Comparison of ENCODE assay signal across 2 cellular contexts in genomic region chr1:41305576-41306365, GRCh38.
TF ChIP-seq lines count a peak whose summit lies in the region.

No MANE protein-coding gene starts in this region.

TF ChIP-seq in GM23338, 12 proteins besides CTCF, POLR2A, EP300 and RAD21:
- TF ChIP-seq POLR2AphosphoS5 (IDR thresholded peaks at IDR 0.05; ENCODE audit: low read depth) (no peak), ZNF114 (CRISPR knock-in tag; IDR thresholded peaks at IDR 0.05) (no peak), ETS1 (IDR thresholded peaks at IDR 0.05) (no peak), REST (IDR thresholded peaks at IDR 0.05; ENCODE audit: unreplicated experiment) (no peak), EZH2phosphoT487 (IDR thresholded peaks at IDR 0.05; ENCODE audit: unreplicated experiment) (no peak), NANOG (IDR thresholded peaks at IDR 0.05; ENCODE audit: borderline replicate concordance) (no peak), CREB1 (CRISPR knock-in tag; IDR thresholded peaks at IDR 0.05; ENCODE audit: low read depth) (no peak), EZH2 (IDR thresholded peaks at IDR 0.05; ENCODE audit: low read depth, unreplicated experiment) (no peak), ZNF462 (CRISPR knock-in tag; IDR thresholded peaks at IDR 0.05) (no peak), STAT1 (IDR thresholded peaks at IDR 0.05; ENCODE audit: unreplicated experiment) (no peak), JUNB (IDR thresholded peaks at IDR 0.05; ENCODE audit: unreplicated experiment) (no peak), ZNF331 (CRISPR knock-in tag; IDR thresholded peaks at IDR 0.05; ENCODE audit: low read depth) (no peak)
TF ChIP-seq in GM23338: peak in this region for 0.

TF ChIP-seq in H1, 55 proteins besides CTCF, POLR2A, EP300 and RAD21:
- 0 out of 2 replicates have a peak, but pooled peaks have one; percentile 12 for TF ChIP-seq TAF1 (IDR thresholded peaks at IDR 0.05; ENCODE audit: low read depth, low read length)
- TF ChIP-seq NANOG (IDR thresholded peaks at IDR 0.05; ENCODE audit: insufficient read depth, low read depth, low read length, poor library complexity, severe bottlenecking) = no peak
- TF ChIP-seq CTBP2 (IDR thresholded peaks at IDR 0.05; ENCODE audit: borderline replicate concordance, insufficient read depth, insufficient read length, low read length) = no peak
